In the genomic region with DNA sequence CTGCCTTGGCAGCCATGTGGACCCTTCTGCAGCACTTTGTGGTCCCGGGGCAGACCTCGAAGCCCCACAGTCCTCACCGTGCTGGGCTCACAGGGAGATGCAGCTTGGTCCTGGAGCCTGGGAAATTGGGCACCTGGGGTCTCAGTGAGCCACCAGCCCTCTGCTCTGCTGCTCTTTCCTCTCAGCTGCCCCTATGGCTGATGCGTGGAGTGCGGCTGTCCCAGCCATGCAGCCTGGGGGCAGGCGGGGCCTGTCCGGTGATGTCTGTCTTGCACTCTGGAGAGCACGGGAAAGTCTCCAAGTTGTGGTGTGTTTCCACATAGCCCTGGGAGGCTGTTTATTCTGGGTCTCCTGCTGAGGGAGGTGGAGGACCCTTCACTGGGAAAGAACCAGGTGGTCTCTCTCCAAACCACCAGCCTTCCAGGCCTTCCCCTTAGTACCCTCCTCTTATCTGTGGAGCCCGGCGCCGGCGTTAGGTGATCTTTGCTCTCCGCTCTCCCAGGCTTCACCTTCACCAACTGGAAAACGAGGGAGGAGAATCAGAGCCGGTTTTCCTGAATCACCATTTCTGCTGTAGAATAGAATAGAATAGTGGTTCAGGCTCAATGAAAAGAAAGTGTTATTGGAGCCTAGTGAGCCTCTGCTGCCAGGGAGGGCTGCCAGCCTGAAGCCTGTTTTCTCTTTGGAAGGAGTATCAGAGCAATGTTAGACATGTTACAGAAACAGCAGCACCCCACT, we compare ENCODE assay signal across 1 cellular context.
TF ChIP-seq lines count a peak whose summit lies in the region.

No MANE protein-coding gene starts in this region.

TF ChIP-seq in HepG2, 621 proteins besides CTCF, POLR2A, EP300 and RAD21 (continues in another document):
- no peak for TF ChIP-seq ZNF616 (CRISPR knock-in tag; IDR thresholded peaks at IDR 0.05; ENCODE audit: low read depth)
- no peak for TF ChIP-seq NR1H2 (CRISPR knock-in tag; IDR thresholded peaks at IDR 0.05; ENCODE audit: borderline replicate concordance, low read depth)
- TF ChIP-seq ZNF530 (CRISPR knock-in tag; IDR thresholded peaks at IDR 0.05; ENCODE audit: low read depth), result no peak
- TF ChIP-seq, protein P1, sequence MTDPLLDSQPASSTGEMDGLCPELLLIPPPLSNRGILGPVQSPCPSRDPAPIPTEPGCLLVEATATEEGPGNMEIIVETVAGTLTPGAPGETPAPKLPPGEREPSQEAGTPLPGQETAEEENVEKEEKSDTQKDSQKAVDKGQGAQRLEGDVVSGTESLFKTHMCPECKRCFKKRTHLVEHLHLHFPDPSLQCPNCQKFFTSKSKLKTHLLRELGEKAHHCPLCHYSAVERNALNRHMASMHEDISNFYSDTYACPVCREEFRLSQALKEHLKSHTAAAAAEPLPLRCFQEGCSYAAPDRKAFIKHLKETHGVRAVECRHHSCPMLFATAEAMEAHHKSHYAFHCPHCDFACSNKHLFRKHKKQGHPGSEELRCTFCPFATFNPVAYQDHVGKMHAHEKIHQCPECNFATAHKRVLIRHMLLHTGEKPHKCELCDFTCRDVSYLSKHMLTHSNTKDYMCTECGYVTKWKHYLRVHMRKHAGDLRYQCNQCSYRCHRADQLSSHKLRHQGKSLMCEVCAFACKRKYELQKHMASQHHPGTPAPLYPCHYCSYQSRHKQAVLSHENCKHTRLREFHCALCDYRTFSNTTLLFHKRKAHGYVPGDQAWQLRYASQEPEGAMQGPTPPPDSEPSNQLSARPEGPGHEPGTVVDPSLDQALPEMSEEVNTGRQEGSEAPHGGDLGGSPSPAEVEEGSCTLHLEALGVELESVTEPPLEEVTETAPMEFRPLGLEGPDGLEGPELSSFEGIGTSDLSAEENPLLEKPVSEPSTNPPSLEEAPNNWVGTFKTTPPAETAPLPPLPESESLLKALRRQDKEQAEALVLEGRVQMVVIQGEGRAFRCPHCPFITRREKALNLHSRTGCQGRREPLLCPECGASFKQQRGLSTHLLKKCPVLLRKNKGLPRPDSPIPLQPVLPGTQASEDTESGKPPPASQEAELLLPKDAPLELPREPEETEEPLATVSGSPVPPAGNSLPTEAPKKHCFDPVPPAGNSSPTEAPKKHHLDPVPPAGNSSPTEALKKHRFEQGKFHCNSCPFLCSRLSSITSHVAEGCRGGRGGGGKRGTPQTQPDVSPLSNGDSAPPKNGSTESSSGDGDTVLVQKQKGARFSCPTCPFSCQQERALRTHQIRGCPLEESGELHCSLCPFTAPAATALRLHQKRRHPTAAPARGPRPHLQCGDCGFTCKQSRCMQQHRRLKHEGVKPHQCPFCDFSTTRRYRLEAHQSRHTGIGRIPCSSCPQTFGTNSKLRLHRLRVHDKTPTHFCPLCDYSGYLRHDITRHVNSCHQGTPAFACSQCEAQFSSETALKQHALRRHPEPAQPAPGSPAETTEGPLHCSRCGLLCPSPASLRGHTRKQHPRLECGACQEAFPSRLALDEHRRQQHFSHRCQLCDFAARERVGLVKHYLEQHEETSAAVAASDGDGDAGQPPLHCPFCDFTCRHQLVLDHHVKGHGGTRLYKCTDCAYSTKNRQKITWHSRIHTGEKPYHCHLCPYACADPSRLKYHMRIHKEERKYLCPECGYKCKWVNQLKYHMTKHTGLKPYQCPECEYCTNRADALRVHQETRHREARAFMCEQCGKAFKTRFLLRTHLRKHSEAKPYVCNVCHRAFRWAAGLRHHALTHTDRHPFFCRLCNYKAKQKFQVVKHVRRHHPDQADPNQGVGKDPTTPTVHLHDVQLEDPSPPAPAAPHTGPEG (CRISPR knock-in tag; IDR thresholded peaks at IDR 0.05), result no peak
- no peak for TF ChIP-seq HMGA1 (CRISPR knock-in tag; conservative IDR thresholded peaks at IDR 0.05)
- TF ChIP-seq ZMYM4 (CRISPR knock-in tag; IDR thresholded peaks at IDR 0.05), result peak; percentile 20; the same call in 1 of the 2 replicates
- TF ChIP-seq ZNF772 (CRISPR knock-in tag; IDR thresholded peaks at IDR 0.05), result no peak
- no peak for TF ChIP-seq PRPF4 (IDR thresholded peaks at IDR 0.05; ENCODE audit: low read depth, low read length, poor library complexity, severe bottlenecking)
- TF ChIP-seq, protein P2, sequence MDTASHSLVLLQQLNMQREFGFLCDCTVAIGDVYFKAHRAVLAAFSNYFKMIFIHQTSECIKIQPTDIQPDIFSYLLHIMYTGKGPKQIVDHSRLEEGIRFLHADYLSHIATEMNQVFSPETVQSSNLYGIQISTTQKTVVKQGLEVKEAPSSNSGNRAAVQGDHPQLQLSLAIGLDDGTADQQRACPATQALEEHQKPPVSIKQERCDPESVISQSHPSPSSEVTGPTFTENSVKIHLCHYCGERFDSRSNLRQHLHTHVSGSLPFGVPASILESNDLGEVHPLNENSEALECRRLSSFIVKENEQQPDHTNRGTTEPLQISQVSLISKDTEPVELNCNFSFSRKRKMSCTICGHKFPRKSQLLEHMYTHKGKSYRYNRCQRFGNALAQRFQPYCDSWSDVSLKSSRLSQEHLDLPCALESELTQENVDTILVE (CRISPR knock-in tag; IDR thresholded peaks at IDR 0.05), result no peak
- no peak for TF ChIP-seq ZNF460 (CRISPR knock-in tag; IDR thresholded peaks at IDR 0.05; ENCODE audit: borderline replicate concordance)
- TF ChIP-seq REL (CRISPR knock-in tag; conservative IDR thresholded peaks at IDR 0.05), result no peak
- 0 out of 2 replicates have a peak, but pooled peaks have one; percentile 38 for TF ChIP-seq HDAC1 (CRISPR knock-in tag; IDR thresholded peaks at IDR 0.05)
- TF ChIP-seq, protein P3, sequence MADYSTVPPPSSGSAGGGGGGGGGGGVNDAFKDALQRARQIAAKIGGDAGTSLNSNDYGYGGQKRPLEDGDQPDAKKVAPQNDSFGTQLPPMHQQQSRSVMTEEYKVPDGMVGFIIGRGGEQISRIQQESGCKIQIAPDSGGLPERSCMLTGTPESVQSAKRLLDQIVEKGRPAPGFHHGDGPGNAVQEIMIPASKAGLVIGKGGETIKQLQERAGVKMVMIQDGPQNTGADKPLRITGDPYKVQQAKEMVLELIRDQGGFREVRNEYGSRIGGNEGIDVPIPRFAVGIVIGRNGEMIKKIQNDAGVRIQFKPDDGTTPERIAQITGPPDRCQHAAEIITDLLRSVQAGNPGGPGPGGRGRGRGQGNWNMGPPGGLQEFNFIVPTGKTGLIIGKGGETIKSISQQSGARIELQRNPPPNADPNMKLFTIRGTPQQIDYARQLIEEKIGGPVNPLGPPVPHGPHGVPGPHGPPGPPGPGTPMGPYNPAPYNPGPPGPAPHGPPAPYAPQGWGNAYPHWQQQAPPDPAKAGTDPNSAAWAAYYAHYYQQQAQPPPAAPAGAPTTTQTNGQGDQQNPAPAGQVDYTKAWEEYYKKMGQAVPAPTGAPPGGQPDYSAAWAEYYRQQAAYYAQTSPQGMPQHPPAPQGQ (CRISPR knock-in tag; IDR thresholded peaks at IDR 0.05; ENCODE audit: borderline replicate concordance), result no peak
- no peak for TF ChIP-seq XRCC5 (optimal IDR thresholded peaks at IDR 0.05; ENCODE audit: low read length)
- TF ChIP-seq, protein P4, sequence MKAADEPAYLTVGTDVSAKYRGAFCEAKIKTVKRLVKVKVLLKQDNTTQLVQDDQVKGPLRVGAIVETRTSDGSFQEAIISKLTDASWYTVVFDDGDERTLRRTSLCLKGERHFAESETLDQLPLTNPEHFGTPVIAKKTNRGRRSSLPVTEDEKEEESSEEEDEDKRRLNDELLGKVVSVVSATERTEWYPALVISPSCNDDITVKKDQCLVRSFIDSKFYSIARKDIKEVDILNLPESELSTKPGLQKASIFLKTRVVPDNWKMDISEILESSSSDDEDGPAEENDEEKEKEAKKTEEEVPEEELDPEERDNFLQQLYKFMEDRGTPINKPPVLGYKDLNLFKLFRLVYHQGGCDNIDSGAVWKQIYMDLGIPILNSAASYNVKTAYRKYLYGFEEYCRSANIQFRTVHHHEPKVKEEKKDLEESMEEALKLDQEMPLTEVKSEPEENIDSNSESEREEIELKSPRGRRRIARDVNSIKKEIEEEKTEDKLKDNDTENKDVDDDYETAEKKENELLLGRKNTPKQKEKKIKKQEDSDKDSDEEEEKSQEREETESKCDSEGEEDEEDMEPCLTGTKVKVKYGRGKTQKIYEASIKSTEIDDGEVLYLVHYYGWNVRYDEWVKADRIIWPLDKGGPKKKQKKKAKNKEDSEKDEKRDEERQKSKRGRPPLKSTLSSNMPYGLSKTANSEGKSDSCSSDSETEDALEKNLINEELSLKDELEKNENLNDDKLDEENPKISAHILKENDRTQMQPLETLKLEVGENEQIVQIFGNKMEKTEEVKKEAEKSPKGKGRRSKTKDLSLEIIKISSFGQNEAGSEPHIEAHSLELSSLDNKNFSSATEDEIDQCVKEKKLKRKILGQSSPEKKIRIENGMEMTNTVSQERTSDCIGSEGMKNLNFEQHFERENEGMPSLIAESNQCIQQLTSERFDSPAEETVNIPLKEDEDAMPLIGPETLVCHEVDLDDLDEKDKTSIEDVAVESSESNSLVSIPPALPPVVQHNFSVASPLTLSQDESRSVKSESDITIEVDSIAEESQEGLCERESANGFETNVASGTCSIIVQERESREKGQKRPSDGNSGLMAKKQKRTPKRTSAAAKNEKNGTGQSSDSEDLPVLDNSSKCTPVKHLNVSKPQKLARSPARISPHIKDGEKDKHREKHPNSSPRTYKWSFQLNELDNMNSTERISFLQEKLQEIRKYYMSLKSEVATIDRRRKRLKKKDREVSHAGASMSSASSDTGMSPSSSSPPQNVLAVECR (CRISPR knock-in tag; IDR thresholded peaks at IDR 0.05; ENCODE audit: borderline replicate concordance), result peak; percentile 48; the same call in 1 of the 2 replicates
- TF ChIP-seq, protein P5, sequence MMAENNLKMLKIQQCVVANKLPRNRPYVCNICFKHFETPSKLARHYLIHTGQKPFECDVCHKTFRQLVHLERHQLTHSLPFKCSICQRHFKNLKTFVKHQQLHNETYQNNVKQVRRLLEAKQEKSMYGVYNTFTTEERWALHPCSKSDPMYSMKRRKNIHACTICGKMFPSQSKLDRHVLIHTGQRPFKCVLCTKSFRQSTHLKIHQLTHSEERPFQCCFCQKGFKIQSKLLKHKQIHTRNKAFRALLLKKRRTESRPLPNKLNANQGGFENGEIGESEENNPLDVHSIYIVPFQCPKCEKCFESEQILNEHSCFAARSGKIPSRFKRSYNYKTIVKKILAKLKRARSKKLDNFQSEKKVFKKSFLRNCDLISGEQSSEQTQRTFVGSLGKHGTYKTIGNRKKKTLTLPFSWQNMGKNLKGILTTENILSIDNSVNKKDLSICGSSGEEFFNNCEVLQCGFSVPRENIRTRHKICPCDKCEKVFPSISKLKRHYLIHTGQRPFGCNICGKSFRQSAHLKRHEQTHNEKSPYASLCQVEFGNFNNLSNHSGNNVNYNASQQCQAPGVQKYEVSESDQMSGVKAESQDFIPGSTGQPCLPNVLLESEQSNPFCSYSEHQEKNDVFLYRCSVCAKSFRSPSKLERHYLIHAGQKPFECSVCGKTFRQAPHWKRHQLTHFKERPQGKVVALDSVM (CRISPR knock-in tag; IDR thresholded peaks at IDR 0.05), result no peak
- no peak for TF ChIP-seq PCBP2 (optimal IDR thresholded peaks at IDR 0.05; ENCODE audit: low read depth, low read length, poor library complexity, severe bottlenecking)
- TF ChIP-seq ZNF431 (CRISPR knock-in tag; IDR thresholded peaks at IDR 0.05; ENCODE audit: borderline replicate concordance, low read depth), result no peak
- TF ChIP-seq, protein P6, sequence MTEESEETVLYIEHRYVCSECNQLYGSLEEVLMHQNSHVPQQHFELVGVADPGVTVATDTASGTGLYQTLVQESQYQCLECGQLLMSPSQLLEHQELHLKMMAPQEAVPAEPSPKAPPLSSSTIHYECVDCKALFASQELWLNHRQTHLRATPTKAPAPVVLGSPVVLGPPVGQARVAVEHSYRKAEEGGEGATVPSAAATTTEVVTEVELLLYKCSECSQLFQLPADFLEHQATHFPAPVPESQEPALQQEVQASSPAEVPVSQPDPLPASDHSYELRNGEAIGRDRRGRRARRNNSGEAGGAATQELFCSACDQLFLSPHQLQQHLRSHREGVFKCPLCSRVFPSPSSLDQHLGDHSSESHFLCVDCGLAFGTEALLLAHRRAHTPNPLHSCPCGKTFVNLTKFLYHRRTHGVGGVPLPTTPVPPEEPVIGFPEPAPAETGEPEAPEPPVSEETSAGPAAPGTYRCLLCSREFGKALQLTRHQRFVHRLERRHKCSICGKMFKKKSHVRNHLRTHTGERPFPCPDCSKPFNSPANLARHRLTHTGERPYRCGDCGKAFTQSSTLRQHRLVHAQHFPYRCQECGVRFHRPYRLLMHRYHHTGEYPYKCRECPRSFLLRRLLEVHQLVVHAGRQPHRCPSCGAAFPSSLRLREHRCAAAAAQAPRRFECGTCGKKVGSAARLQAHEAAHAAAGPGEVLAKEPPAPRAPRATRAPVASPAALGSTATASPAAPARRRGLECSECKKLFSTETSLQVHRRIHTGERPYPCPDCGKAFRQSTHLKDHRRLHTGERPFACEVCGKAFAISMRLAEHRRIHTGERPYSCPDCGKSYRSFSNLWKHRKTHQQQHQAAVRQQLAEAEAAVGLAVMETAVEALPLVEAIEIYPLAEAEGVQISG (CRISPR knock-in tag; IDR thresholded peaks at IDR 0.05), result no peak
- TF ChIP-seq NPAS2 (CRISPR knock-in tag; IDR thresholded peaks at IDR 0.05; ENCODE audit: borderline replicate concordance), result no peak
- TF ChIP-seq, protein P7, sequence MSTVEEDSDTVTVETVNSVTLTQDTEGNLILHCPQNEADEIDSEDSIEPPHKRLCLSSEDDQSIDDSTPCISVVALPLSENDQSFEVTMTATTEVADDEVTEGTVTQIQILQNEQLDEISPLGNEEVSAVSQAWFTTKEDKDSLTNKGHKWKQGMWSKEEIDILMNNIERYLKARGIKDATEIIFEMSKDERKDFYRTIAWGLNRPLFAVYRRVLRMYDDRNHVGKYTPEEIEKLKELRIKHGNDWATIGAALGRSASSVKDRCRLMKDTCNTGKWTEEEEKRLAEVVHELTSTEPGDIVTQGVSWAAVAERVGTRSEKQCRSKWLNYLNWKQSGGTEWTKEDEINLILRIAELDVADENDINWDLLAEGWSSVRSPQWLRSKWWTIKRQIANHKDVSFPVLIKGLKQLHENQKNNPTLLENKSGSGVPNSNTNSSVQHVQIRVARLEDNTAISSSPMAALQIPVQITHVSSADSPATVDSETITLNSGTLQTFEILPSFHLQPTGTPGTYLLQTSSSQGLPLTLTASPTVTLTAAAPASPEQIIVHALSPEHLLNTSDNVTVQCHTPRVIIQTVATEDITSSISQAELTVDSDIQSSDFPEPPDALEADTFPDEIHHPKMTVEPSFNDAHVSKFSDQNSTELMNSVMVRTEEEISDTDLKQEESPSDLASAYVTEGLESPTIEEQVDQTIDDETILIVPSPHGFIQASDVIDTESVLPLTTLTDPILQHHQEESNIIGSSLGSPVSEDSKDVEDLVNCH (CRISPR knock-in tag; IDR thresholded peaks at IDR 0.05), result no peak
- TF ChIP-seq, protein P8, sequence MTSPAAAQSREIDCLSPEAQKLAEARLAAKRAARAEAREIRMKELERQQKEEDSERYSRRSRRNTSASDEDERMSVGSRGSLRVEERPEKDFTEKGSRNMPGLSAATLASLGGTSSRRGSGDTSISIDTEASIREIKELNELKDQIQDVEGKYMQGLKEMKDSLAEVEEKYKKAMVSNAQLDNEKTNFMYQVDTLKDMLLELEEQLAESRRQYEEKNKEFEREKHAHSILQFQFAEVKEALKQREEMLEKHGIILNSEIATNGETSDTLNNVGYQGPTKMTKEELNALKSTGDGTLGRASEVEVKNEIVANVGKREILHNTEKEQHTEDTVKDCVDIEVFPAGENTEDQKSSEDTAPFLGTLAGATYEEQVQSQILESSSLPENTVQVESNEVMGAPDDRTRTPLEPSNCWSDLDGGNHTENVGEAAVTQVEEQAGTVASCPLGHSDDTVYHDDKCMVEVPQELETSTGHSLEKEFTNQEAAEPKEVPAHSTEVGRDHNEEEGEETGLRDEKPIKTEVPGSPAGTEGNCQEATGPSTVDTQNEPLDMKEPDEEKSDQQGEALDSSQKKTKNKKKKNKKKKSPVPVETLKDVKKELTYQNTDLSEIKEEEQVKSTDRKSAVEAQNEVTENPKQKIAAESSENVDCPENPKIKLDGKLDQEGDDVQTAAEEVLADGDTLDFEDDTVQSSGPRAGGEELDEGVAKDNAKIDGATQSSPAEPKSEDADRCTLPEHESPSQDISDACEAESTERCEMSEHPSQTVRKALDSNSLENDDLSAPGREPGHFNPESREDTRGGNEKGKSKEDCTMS (CRISPR knock-in tag; conservative IDR thresholded peaks at IDR 0.05), result no peak
- no peak for TF ChIP-seq MLLT10 (CRISPR knock-in tag; IDR thresholded peaks at IDR 0.05)
